Comparison of ENCODE assay signal across 18 cellular contexts in the genomic region with DNA sequence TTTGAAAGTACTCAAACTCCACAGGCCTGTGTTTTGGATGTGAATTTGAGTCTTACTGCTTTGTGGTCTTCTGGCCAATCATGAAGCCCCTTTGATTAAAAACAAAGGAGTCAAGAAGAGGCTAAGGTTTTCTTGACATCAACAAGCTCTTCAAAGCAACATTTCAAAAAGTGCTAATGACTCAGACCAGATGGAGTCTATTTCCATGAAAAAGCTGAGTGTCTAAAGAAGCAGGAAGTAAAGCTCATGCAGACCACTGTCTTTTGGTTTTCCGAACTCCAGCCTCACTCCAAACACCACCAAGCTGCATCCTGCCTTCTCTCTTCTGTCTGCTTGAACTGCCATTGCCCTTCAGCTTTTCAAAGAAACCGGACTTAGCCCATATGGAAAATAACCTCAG.
DNase-seq lines count a peak whose midpoint lies in the region; ATAC-seq and TF ChIP-seq lines count a peak whose summit lies in the region.
"Had no signal": no experiment of that assay in that cellular context is flagged by ENCODE, and none has a peak within 500 bp of the region (broad histone marks: within the 10 kb centered on the region; RNA-seq: fewer than 3 reads in every experiment).

No MANE protein-coding gene starts in this region.

- H2BK15ac ChIP-seq in mesendoderm (replicated peaks; ENCODE audit: low read depth), result no peak overlapping the region

- H4K8ac ChIP-seq in mesendoderm (ENCODE audit: low read depth, low read length), result no peak overlapping the region

- H3K36me3 ChIP-seq in osteoblast (ENCODE audit: insufficient read depth, low read length), result no peaks in the 10 kb centered on the region
- no peaks in the 10 kb centered on the region for H3K36me3 ChIP-seq in mesendoderm (ENCODE audit: control insufficient read depth, insufficient read depth, low read length)

- H3K27ac ChIP-seq in osteoblast (ENCODE audit: low read depth, low read length) (no peak overlapping the region), mesendoderm (ENCODE audit: low read depth, low read length) (no peak overlapping the region)
- H3K27ac ChIP-seq: A549 had no signal

- H3K27me3 ChIP-seq in osteoblast (ENCODE audit: insufficient read depth, low read length) (no peaks in the 10 kb centered on the region), mesendoderm (ENCODE audit: insufficient read depth, low read length, poor library complexity) (no peaks in the 10 kb centered on the region)

- no peak overlapping the region for H4K5ac ChIP-seq in mesendoderm (ENCODE audit: low read length)

- H3K4ac ChIP-seq in mesendoderm (ENCODE audit: low read depth, low read length), result no peak overlapping the region

- peak; percentile 20 for DNase-seq in GM03348 (ENCODE audit: low spot score)
- peak; percentile 0 for DNase-seq in OCI-M1 (lab: John Stamatoyannopoulos, UW)
- DNase-seq in foreskin fibroblast, result peak; percentile 18 to 67
- peak; percentile 9 for DNase-seq in osteoblast (ENCODE audit: insufficient read length, low spot score, missing footprints)
- DNase-seq in mesendoderm, result no peak
- no peak for DNase-seq in OCI-M2 (lab: John Stamatoyannopoulos, UW; ENCODE audit: unreplicated experiment)
- DNase-seq: AML-193; Calu3; CD4-positive, CD25-positive, alpha-beta regulatory T cell; DMS79; NCI-H1417; NCI-H1930; NCI-H2171; NCI-H446 treated with DMSO at 0.1 percent for 48 hours; NCI-H748 treated with DMSO at 0.1 percent for 48 hours; SIG-M5 had no signal

- no CpG with 5 or more reads among the region's 2 CpGs for WGBS in mesendoderm (ENCODE audit: extremely low coverage, insufficient coverage, low lambda C conversion rate)

- no peak overlapping the region for H3K4me2 ChIP-seq in osteoblast (ENCODE audit: insufficient read depth, low read length)
- no peak overlapping the region for H3K4me2 ChIP-seq in mesendoderm (ENCODE audit: low read length)
- H3K4me2 ChIP-seq: A549 had no signal

- H3K4me1 ChIP-seq in osteoblast (ENCODE audit: insufficient read depth, low read length) (peaks cover 14% of the 10 kb centered on the region), mesendoderm (ENCODE audit: control insufficient read depth, low read depth, low read length) (peaks cover 2% of the 10 kb centered on the region)

- no peak overlapping the region for H2BK5ac ChIP-seq in mesendoderm (ENCODE audit: low read length)

- no peak overlapping the region for H2AK5ac ChIP-seq in mesendoderm (ENCODE audit: low read length)

- no peaks in the 10 kb centered on the region for H4K20me1 ChIP-seq in osteoblast (ENCODE audit: insufficient read depth, low read length)

- no peak overlapping the region for H3K9ac ChIP-seq in mesendoderm (ENCODE audit: low read length)

- H3K79me2 ChIP-seq in osteoblast (ENCODE audit: insufficient read depth, low read length) (no peaks in the 10 kb centered on the region), mesendoderm (ENCODE audit: control insufficient read depth, insufficient read depth, low read length) (no peaks in the 10 kb centered on the region)

- no peak overlapping the region for H3K23ac ChIP-seq in mesendoderm (ENCODE audit: low read length)

- no peaks in the 10 kb centered on the region for H3K79me1 ChIP-seq in mesendoderm (ENCODE audit: low read length)

- H2BK120ac ChIP-seq in mesendoderm (ENCODE audit: low read depth, low read length), result no peak overlapping the region

- TF ChIP-seq CTCF in foreskin fibroblast (IDR thresholded peaks at IDR 0.05; ENCODE audit: low read depth, low read length), result no peak
- TF ChIP-seq CTCF in osteoblast (IDR thresholded peaks at IDR 0.05; ENCODE audit: extremely low read depth, low read depth, low read length), result no peak

- ATAC-seq in GM19455 (IDR thresholded peaks at IDR 0.05; ENCODE audit: unreplicated experiment), result no peak
- ATAC-seq: A549 had no signal

- H3K56ac ChIP-seq in mesendoderm (ENCODE audit: low read length), result no peak overlapping the region

- H3K18ac ChIP-seq in mesendoderm (ENCODE audit: low read length), result no peak overlapping the region

- no peak overlapping the region for H2AFZ ChIP-seq in osteoblast (ENCODE audit: low read length)

- no peaks in the 10 kb centered on the region for H3K9me3 ChIP-seq in osteoblast (ENCODE audit: low read depth, low read length)
- H3K9me3 ChIP-seq: A549 had no signal

- H3K4me3 ChIP-seq in foreskin fibroblast (ENCODE audit: low read depth in 1 of 2, low read length in 2 of 2) (no peak overlapping the region), osteoblast (ENCODE audit: insufficient read depth, low read length) (no peak overlapping the region), mesendoderm (ENCODE audit: low read length) (no peak overlapping the region)
- H3K4me3 ChIP-seq: A549 had no signal

Comparison
In these comparisons a context has a peak if more than half of its experiments do, and no peak if none do; other contexts are left out.
1. DNase-seq: peak in GM03348 (single experiment), OCI-M1 (single experiment), foreskin fibroblast (2 of 2) and osteoblast (single experiment); none in mesendoderm (single experiment) and OCI-M2 (single experiment).